ENCODE assay signal across 8 cellular contexts in the genomic region with DNA sequence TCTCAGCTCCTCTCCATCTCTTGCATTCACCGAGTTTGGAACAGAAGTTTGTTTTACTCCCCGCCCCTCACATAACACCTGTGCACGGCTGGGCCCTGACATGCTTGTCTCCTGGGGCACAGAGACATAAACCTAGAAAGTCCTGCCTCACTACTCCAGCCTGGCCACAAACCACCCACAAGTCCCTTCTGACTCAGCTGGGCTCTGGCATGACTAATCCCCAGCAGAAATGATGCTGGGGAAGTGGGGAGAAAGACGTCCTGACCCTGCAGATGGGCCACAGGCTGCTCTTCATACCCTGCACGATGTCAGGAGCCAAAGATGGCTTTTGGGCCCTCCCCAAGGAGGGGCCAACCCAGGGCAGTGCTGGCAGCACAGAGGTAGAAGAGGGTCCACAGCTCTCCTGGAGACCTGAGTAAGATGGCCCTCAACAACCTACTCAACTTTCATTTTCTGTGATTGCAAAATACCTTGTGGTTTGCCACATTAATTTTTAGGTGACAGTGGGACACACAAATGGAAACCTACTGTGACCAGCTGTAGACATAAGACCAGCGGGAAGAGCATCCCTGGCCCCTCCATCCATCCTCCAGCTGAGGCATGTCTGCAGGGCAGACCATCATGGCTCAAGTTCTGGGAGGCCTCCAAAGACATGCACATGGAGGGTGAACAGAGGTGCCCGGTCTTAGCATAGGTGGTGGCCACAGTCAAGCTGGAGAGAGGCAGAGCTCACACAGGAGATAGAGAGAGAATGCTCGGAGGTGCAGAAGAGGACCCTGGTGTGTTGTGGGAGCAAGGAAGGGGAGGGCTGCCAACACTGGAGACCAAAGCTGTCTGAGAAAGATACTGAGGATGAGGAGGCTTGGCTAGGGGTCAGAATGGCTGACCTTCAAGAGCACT. TPM values are rescaled to one million over a fixed set of nuclear protein-coding genes. Genes with fewer than 3 reads are reported as not detected.
DNase-seq lines count a peak whose midpoint lies in the region; ATAC-seq and TF ChIP-seq lines count a peak whose summit lies in the region.

No MANE protein-coding gene starts in this region.

- H3K23ac ChIP-seq in neuronal stem cell (ENCODE audit: low read depth, low read length, poor library complexity), result no peak overlapping the region

- no peak overlapping the region for H2AK5ac ChIP-seq in neuronal stem cell (ENCODE audit: low read depth, low read length)

- peak; percentile 87 for ATAC-seq in HG03097 (IDR thresholded peaks at IDR 0.05; ENCODE audit: low FRiP score, unreplicated experiment)
- peak; percentile 96 for ATAC-seq in RWPE2 (ENCODE audit: low read depth)

- H3K4me1 Mint-ChIP-seq in activated naive CD8-positive, alpha-beta T cell treated with anti-CD3 and anti-CD28 coated beads for 36 hours, result peaks cover 65% of the 10 kb centered on the region

- peak overlapping the region; percentile 25 for H3K4me3 Mint-ChIP-seq in activated naive CD8-positive, alpha-beta T cell treated with anti-CD3 and anti-CD28 coated beads for 36 hours

- H3K14ac ChIP-seq in neuronal stem cell (ENCODE audit: low read length), result no peak overlapping the region

- H3K4me3 ChIP-seq in RWPE2 (ENCODE audit: severe bottlenecking), result no peak overlapping the region
- H3K4me3 ChIP-seq in neuronal stem cell (ENCODE audit: low read length in 2 of 2), result no peak overlapping the region
- H3K4me3 ChIP-seq in uterus, result no peak overlapping the region
- H3K4me3 ChIP-seq in esophagus squamous epithelium, result no peak overlapping the region

- TF ChIP-seq POLR2A in uterus (IDR thresholded peaks at IDR 0.05) (no peak), esophagus squamous epithelium (IDR thresholded peaks at IDR 0.05) (no peak)

- no peaks in the 10 kb centered on the region for H3K27me3 ChIP-seq in RWPE2 (ENCODE audit: insufficient read depth, poor library complexity, severe bottlenecking)
- H3K27me3 ChIP-seq in neuronal stem cell (ENCODE audit: control insufficient read depth in 3 of 3, insufficient read depth in 3 of 3, low read depth in 1 of 3, low read length in 3 of 3), result no peaks in the 10 kb centered on the region
- H3K27me3 ChIP-seq in uterus, result no peaks in the 10 kb centered on the region
- H3K27me3 ChIP-seq in esophagus squamous epithelium, result no peaks in the 10 kb centered on the region

- peak overlapping the region; percentile 71 for H3K18ac ChIP-seq in neuronal stem cell (ENCODE audit: low read length)

- H2BK120ac ChIP-seq in neuronal stem cell (ENCODE audit: low read depth, low read length), result peak overlapping the region; percentile 77

- H4K8ac ChIP-seq in neuronal stem cell (ENCODE audit: low read depth, low read length), result no peak overlapping the region

- H2BK5ac ChIP-seq in neuronal stem cell (ENCODE audit: low read length), result no peak overlapping the region

- H3K9me3 Mint-ChIP-seq in activated naive CD8-positive, alpha-beta T cell treated with anti-CD3 and anti-CD28 coated beads for 36 hours, result no peaks in the 10 kb centered on the region

- H2BK12ac ChIP-seq in neuronal stem cell (ENCODE audit: low read length), result no peak overlapping the region

- no peak overlapping the region for H4K91ac ChIP-seq in neuronal stem cell (ENCODE audit: low read depth, low read length, poor library complexity)

- H3K4me1 ChIP-seq in RWPE2 (ENCODE audit: insufficient read depth, poor library complexity, severe bottlenecking) (peaks cover 9% of the 10 kb centered on the region), neuronal stem cell (ENCODE audit: control insufficient read depth in 2 of 2, insufficient read depth in 1 of 2, low read depth in 1 of 2, low read length in 2 of 2) (peaks cover 3 to 16% of the 10 kb centered on the region in 2 donors), uterus (peaks cover 0 to 17% of the 10 kb centered on the region in 2 donors), esophagus squamous epithelium (peaks cover 8 to 88% (median 28%) of the 10 kb centered on the region in 3 donors)

- peak overlapping the region; percentile 71 for H2BK15ac ChIP-seq in neuronal stem cell (ENCODE audit: low read length)

- peak; percentile 72 for DNase-seq in NK-92 treated with Interleukin-12 subunit alpha and Interleukin-12 subunit beta, amount 100 ng/mL, for 24 hours (lab: John Stamatoyannopoulos, UW)
- DNase-seq in NK-92 (lab: John Stamatoyannopoulos, UW; ENCODE audit: unreplicated experiment) (no peak), RWPE2 (ENCODE audit: low spot score) (no peak), neuronal stem cell (ENCODE audit: low spot score) (no peak), uterus (no peak), esophagus squamous epithelium (lab: John Stamatoyannopoulos, UW) (no peak)
- DNase-seq in activated naive CD8-positive, alpha-beta T cell treated with anti-CD3 and anti-CD28 coated beads for 36 hours, result peak; percentile 85

- TF ChIP-seq CTCF in RWPE2 (IDR thresholded peaks at IDR 0.05; ENCODE audit: poor library complexity, severe bottlenecking) (no peak), uterus (IDR thresholded peaks at IDR 0.05) (no peak), esophagus squamous epithelium (IDR thresholded peaks at IDR 0.05) (no peak)

- H3K36me3 ChIP-seq in RWPE2 (ENCODE audit: low read depth) (no peaks in the 10 kb centered on the region), neuronal stem cell (replicated peaks in 1 of 2; ENCODE audit: control insufficient read depth in 2 of 2, insufficient read depth in 2 of 2, low read length in 2 of 2) (no peaks in the 10 kb centered on the region), uterus (no peaks in the 10 kb centered on the region), esophagus squamous epithelium (peaks cover 0 to 56% (median 0%) of the 10 kb centered on the region in 3 donors)

- H3K79me1 ChIP-seq in neuronal stem cell (ENCODE audit: low read depth, low read length), result no peaks in the 10 kb centered on the region

- H3K4ac ChIP-seq in neuronal stem cell (ENCODE audit: low read length), result no peak overlapping the region

- no peak overlapping the region for H2AFZ ChIP-seq in neuronal stem cell (ENCODE audit: low read length)

- H3K27ac ChIP-seq in RWPE2 (ENCODE audit: poor library complexity, severe bottlenecking), result no peak overlapping the region
- no peak overlapping the region for H3K27ac ChIP-seq in neuronal stem cell (replicated peaks; ENCODE audit: low read length)
- peak overlapping the region in 1 of 2 donors; percentile 38 for H3K27ac ChIP-seq in uterus
- H3K27ac ChIP-seq in esophagus squamous epithelium, result no peak overlapping the region

- H3K27me3 Mint-ChIP-seq in activated naive CD8-positive, alpha-beta T cell treated with anti-CD3 and anti-CD28 coated beads for 36 hours, result no peaks in the 10 kb centered on the region

- no peaks in the 10 kb centered on the region for H3K9me3 ChIP-seq in RWPE2 (ENCODE audit: severe bottlenecking)
- H3K9me3 ChIP-seq in neuronal stem cell (replicated peaks in 1 of 2; ENCODE audit: control insufficient read depth in 2 of 2, insufficient read depth in 1 of 2, low read depth in 1 of 2, low read length in 2 of 2), result no peaks in the 10 kb centered on the region
- H3K9me3 ChIP-seq in uterus, result no peaks in the 10 kb centered on the region
- no peaks in the 10 kb centered on the region for H3K9me3 ChIP-seq in esophagus squamous epithelium

- peaks cover 50% of the 10 kb centered on the region for H3K36me3 Mint-ChIP-seq in activated naive CD8-positive, alpha-beta T cell treated with anti-CD3 and anti-CD28 coated beads for 36 hours

- intact Hi-C loops in uterus (cut with DNase I; ENCODE audit: low total_unique reads), result no loop called here
- intact Hi-C loops in esophagus squamous epithelium (cut with DNase I), result no loop called here

- no peak overlapping the region for H3K4me2 ChIP-seq in neuronal stem cell (ENCODE audit: insufficient read depth, low read length, poor library complexity, severe bottlenecking)

- WGBS in neuronal stem cell (ENCODE audit: extremely low coverage in 2 of 2, insufficient read length in 2 of 2, insufficient replicate concordance in 1 of 2), 2 donors, result no CpG with 5 or more reads among the region's 8 CpGs
- WGBS in esophagus squamous epithelium, 2 donors, result 41 to 42% methylated on average over 8 of the region's 8 CpGs

- no peak overlapping the region for H3K9ac ChIP-seq in neuronal stem cell (ENCODE audit: low read depth, low read length, poor library complexity)

- H3K27ac Mint-ChIP-seq in activated naive CD8-positive, alpha-beta T cell treated with anti-CD3 and anti-CD28 coated beads for 36 hours, result peak overlapping the region; percentile 82

RNA-seq across cellular contexts. Expression of a gene that starts 40.0 kb away (rescaled TPM):
- 10 to 100 TPM; 90.7 to 92.2 TPM for total RNA-seq in activated naive CD8-positive, alpha-beta T cell treated with anti-CD3 and anti-CD28 coated beads for 36 hours
- polyA plus RNA-seq in neuronal stem cell (2013, experiment 1 of 2), result 47.2 TPM
- 47.4 TPM for polyA plus RNA-seq in neuronal stem cell (2013, experiment 2 of 2)
- total RNA-seq in uterus, result 10 to 100 TPM in 3 of 4 donors, 1 to 10 TPM in 1; 2.3 to 95.8 (median 29.9) TPM
- 10 to 100 TPM in 1 of 4 donors, 1 to 10 TPM in 3; 4.1 to 13.6 (median 8.2) TPM for total RNA-seq in esophagus squamous epithelium

Comparison
In these comparisons a context has a peak if more than half of its experiments do, and no peak if none do; other contexts are left out.
1. DNase-seq: peak in NK-92 treated with Interleukin-12 subunit alpha and Interleukin-12 subunit beta, amount 100 ng/mL, for 24 hours (single experiment) and activated naive CD8-positive, alpha-beta T cell treated with anti-CD3 and anti-CD28 coated beads for 36 hours (single experiment); none in NK-92 (single experiment), RWPE2 (single experiment), neuronal stem cell (single experiment), uterus (0 of 2) and esophagus squamous epithelium (single experiment).